In genomic region chr1:83929184-83929583, GRCh38 we compare ENCODE assay signal across 15 cellular contexts.
DNase-seq lines count a peak whose midpoint lies in the region; ATAC-seq and TF ChIP-seq lines count a peak whose summit lies in the region.
"Had no signal": no experiment of that assay in that cellular context is flagged by ENCODE, and none has a peak within 500 bp of the region (broad histone marks: within the 10 kb centered on the region; RNA-seq: fewer than 3 reads in every experiment).

No MANE protein-coding gene starts in this region.

- no peak overlapping the region for H3K27ac Mint-ChIP-seq in HFFc6
- H3K27ac Mint-ChIP-seq: activated CD4-positive, alpha-beta memory T cell treated with anti-CD3 and anti-CD28 coated beads, Interleukin-2, amount 10 ng/mL, durations not matched to agents 7 days and 5 days had no signal

- no peak overlapping the region for H3K4me3 ChIP-seq in astrocyte of the cerebellum (ENCODE audit: low read depth, low read length)
- H3K4me3 ChIP-seq: stomach had no signal

- H3K36me3 Mint-ChIP-seq in HFFc6 (ENCODE audit: low read depth) = no peaks in the 10 kb centered on the region

- peak; percentile 24 for DNase-seq in AG08395 (ENCODE audit: low spot score)
- peak; percentile 1 for DNase-seq in HFFc6
- peak; percentile 4 for DNase-seq in astrocyte of the cerebellum (ENCODE audit: low read depth)
- DNase-seq in fibroblast of the conjunctiva (ENCODE audit: low read depth) = peak; percentile 49
- DNase-seq: activated CD4-positive, alpha-beta memory T cell treated with anti-CD3 and anti-CD28 coated beads, Interleukin-2, amount 10 ng/mL, durations not matched to agents 7 days and 5 days; COR-L47; GF-D8; H9; NCI-H1930; RPMI8226; stomach had no signal

- H3K9me3 Mint-ChIP-seq in HFFc6 = no peaks in the 10 kb centered on the region
- H3K9me3 Mint-ChIP-seq: activated CD4-positive, alpha-beta memory T cell treated with anti-CD3 and anti-CD28 coated beads, Interleukin-2, amount 10 ng/mL, durations not matched to agents 7 days and 5 days; H9 had no signal

- no peak overlapping the region for H3K4me3 Mint-ChIP-seq in HFFc6
- H3K4me3 Mint-ChIP-seq: activated CD4-positive, alpha-beta memory T cell treated with anti-CD3 and anti-CD28 coated beads, Interleukin-2, amount 10 ng/mL, durations not matched to agents 7 days and 5 days; H9 had no signal

- no peak for TF ChIP-seq CTCF in HFFc6 (IDR thresholded peaks at IDR 0.05)
- no peak for TF ChIP-seq CTCF in astrocyte of the cerebellum (IDR thresholded peaks at IDR 0.05; ENCODE audit: low read depth, low read length, missing control alignments)

- no peaks in the 10 kb centered on the region; the same call in 1 of the 2 replicates for H3K27me3 Mint-ChIP-seq in HFFc6 (ENCODE audit: insufficient read depth)

- ATAC-seq in HG02870 (IDR thresholded peaks at IDR 0.05; ENCODE audit: unreplicated experiment) (no peak), HG02798 (IDR thresholded peaks at IDR 0.05; ENCODE audit: poor library complexity, unreplicated experiment) (no peak), GM21723 (IDR thresholded peaks at IDR 0.05; ENCODE audit: unreplicated experiment) (no peak), HG03097 (IDR thresholded peaks at IDR 0.05; ENCODE audit: low FRiP score, unreplicated experiment) (no peak)

- in situ Hi-C loops in astrocyte of the cerebellum (cut with HindIII; ENCODE audit: low sequenced_read_pairs) = no loop called here

- H3K4me1 Mint-ChIP-seq in HFFc6 (ENCODE audit: low read depth) = peaks cover 8% of the 10 kb centered on the region
- H3K4me1 Mint-ChIP-seq: activated CD4-positive, alpha-beta memory T cell treated with anti-CD3 and anti-CD28 coated beads, Interleukin-2, amount 10 ng/mL, durations not matched to agents 7 days and 5 days had no signal
